ENCODE assay signal across 30 cellular contexts in the genomic region with DNA sequence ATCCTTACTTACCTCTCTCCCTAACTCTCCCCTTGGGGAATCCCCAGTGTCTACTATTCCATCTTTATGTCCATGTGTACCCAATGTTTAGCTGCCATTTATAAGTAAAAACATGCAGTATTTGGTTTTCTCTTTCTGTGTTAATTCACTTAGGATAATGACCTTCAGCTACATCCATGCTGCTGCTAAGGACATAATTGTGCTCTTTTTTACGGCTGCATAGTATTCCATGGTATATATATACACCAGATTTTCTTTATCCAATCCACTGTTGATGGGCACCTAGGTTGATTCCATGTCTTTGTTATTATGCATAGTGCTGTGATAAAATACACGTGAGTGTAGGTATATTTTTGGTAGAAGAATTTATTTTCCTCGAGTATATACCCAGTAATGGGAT. TPM values are rescaled to one million over a fixed set of nuclear protein-coding genes. Genes with fewer than 3 reads are reported as not detected.
DNase-seq lines count a peak whose midpoint lies in the region; ATAC-seq, FAIRE-seq and TF ChIP-seq lines count a peak whose summit lies in the region.
"Had no signal": no experiment of that assay in that cellular context is flagged by ENCODE, and none has a peak within 500 bp of the region (broad histone marks: within the 10 kb centered on the region; RNA-seq: fewer than 3 reads in every experiment).

No MANE protein-coding gene starts in this region.

- no TSS peak for BruUV-seq in K562 (replicated peaks; lab: Mats Ljungman, UMichigan)

- H3K36me3 ChIP-seq in HEK293 (ENCODE audit: control insufficient read depth in 2 of 2, insufficient read depth in 1 of 2, low read length in 2 of 2) (peaks cover 0 to 5% of the 10 kb centered on the region in 2 experiments; a peak in 1 of 3 replicates), K562 (ENCODE audit: control insufficient read depth, insufficient read depth, low read length) (peaks cover 10% of the 10 kb centered on the region; the same call in 1 of the 3 replicates)
- H3K36me3 ChIP-seq: BE2C had no signal

- TF ChIP-seq POLR2A in K562 (conservative IDR thresholded peaks at IDR 0.05), result no peak

- no peaks in the 10 kb centered on the region for H3K27me3 ChIP-seq in K562 (ENCODE audit: control insufficient read depth in 2 of 2, insufficient read depth in 2 of 2, low read length in 2 of 2)
- H3K27me3 ChIP-seq: BE2C; BLaER1; BLaER1 treated with 17β-estradiol and CSF1 and Interleukin-3, amounts not matched to agents 10 nM and 100 nM had no signal

- H3K4me2 ChIP-seq in K562 (ENCODE audit: insufficient read depth, low read length), result no peak overlapping the region
- H3K4me2 ChIP-seq: A549; BLaER1; BLaER1 treated with 17β-estradiol and CSF1 and Interleukin-3, amounts not matched to agents 10 nM and 100 nM had no signal

- H3K27ac ChIP-seq in HEK293 (ENCODE audit: extremely low read depth, low read depth, low read length), result no peak overlapping the region
- H3K27ac ChIP-seq in K562 (ENCODE audit: extremely low read depth, low read depth, low read length), result no peak overlapping the region
- H3K27ac ChIP-seq: 22Rv1; A549; BLaER1; BLaER1 treated with 17β-estradiol and CSF1 and Interleukin-3, amounts not matched to agents 10 nM and 100 nM; C4-2B had no signal

- DNase-seq in K562 (ENCODE audit: extremely low read depth in 1 of 4, low spot score in 3 of 4) (no peak), SKM-1 treated with dmso at 0.1 percent for 144 hours (lab: John Stamatoyannopoulos, UW; ENCODE audit: unreplicated experiment) (no peak), EL (no peak)
- DNase-seq: 8988T; ACHN; AML-193; BE2C; C1 segment of cervical spinal cord; Caco-2; Calu3; CD4-positive, alpha-beta memory T cell; CD4-positive, alpha-beta T cell; CD4-positive, CD25-positive, alpha-beta regulatory T cell; CD8-positive, alpha-beta memory T cell; CD8-positive, alpha-beta T cell; COR-L47; DMS 273 treated with DMSO at 0.1 percent for 48 hours; DMS153; DMS53; DMS79; DMS79 treated with DMSO at 0.1 percent for 48 hours; DND-41 had no signal

- H3K4me1 ChIP-seq in HEK293 (ENCODE audit: control insufficient read depth, insufficient read depth, low read length) (no peaks in the 10 kb centered on the region), K562 (replicated peaks in 1 of 2; ENCODE audit: control insufficient read depth in 2 of 2, insufficient read depth in 2 of 2, low read length in 2 of 2) (peaks cover 0 to 5% of the 10 kb centered on the region in 2 experiments; a peak in 3 of 5 replicates)
- H3K4me1 ChIP-seq: A549, BE2C, Caco-2 had no signal

- WGBS in K562 (ENCODE audit: insufficient coverage, low coverage, missing lambda C conversion rate), result 73% methylated on average over 3 of the region's 3 CpGs

- H3K9me3 ChIP-seq in HEK293 (ENCODE audit: control insufficient read depth, insufficient read depth, low read depth, low read length) (no peaks in the 10 kb centered on the region), K562 (replicated peaks; ENCODE audit: control insufficient read depth, insufficient read depth, low read depth, low read length) (no peaks in the 10 kb centered on the region)
- H3K9me3 ChIP-seq: A549, BE2C, Caco-2 had no signal

- H3K9me1 ChIP-seq in K562 (ENCODE audit: control insufficient read depth, insufficient read depth, low read length), result no peaks in the 10 kb centered on the region

- in situ Hi-C loops in K562 (cut with MboI), result no loop called here

- CTCF ChIA-PET in HEK293 (lab: Yijun Ruan, JAX) (interaction anchor here (0.6 kb wide), 1 partner anchor 17 kb away, joined by 3 read pairs; no protein-coding TSS in a partner anchor), K562 (lab: Yijun Ruan, JAX; ENCODE audit: low intra/inter-chr PET ratio) (no interaction called here)

- H2AFZ ChIP-seq in K562 (ENCODE audit: low read depth, low read length), result no peak overlapping the region

- TF ChIP-seq EP300 in K562 (IDR thresholded peaks at IDR 0.05; ENCODE audit: low read length), result no peak

- TF ChIP-seq CTCF in HEK293 (tag by site-specific recombination; IDR thresholded peaks at IDR 0.05), result no peak
- no peak for TF ChIP-seq CTCF in K562 (IDR thresholded peaks at IDR 0.05 in 2 of 3, conservative IDR thresholded peaks at IDR 0.05 in 1 of 3; ENCODE audit: insufficient read depth in 2 of 3, low read depth in 1 of 3, low read length in 3 of 3)

- FAIRE-seq in K562 (lab: Jason Lieb, UNC), result no peak
- FAIRE-seq: A204.1, A549, D721Med had no signal

- no peaks in the 10 kb centered on the region for H4K20me1 ChIP-seq in K562 (replicated peaks; ENCODE audit: control insufficient read depth, insufficient read depth, low read length)
- H4K20me1 ChIP-seq: BLaER1; BLaER1 treated with 17β-estradiol and CSF1 and Interleukin-3, amounts not matched to agents 10 nM and 100 nM had no signal

- ATAC-seq in K562, result no peak
- ATAC-seq: A549; CD8-positive, alpha-beta T cell had no signal

- H3K9ac ChIP-seq in K562 (ENCODE audit: insufficient read depth in 1 of 2, low read depth in 2 of 2, low read length in 2 of 2), result no peak overlapping the region
- H3K9ac ChIP-seq: BLaER1; BLaER1 treated with 17β-estradiol and CSF1 and Interleukin-3, amounts not matched to agents 10 nM and 100 nM had no signal

- H3K79me2 ChIP-seq in K562 (ENCODE audit: control insufficient read depth, insufficient read depth, low read length), result no peaks in the 10 kb centered on the region

- POLR2A ChIA-PET in HEK293 (lab: Yijun Ruan, JAX), result no interaction called here
- POLR2A ChIA-PET in K562 (lab: Yijun Ruan, JAX), result interaction anchor here (0.9 kb wide), 1 partner anchor 14 kb away, joined by 3 read pairs; no protein-coding TSS in a partner anchor

- intact Hi-C loops in K562 (cut with micrococcal nuclease), result no loop called here

- TF ChIP-seq RAD21 in K562 (CRISPR knock-in tag; conservative IDR thresholded peaks at IDR 0.05 in 1 of 2, IDR thresholded peaks at IDR 0.05 in 1 of 2), result no peak

- H3K4me3 ChIP-seq in HEK293 (ENCODE audit: low read depth, low read length) (no peak overlapping the region), K562 (no peak overlapping the region)
- H3K4me3 ChIP-seq: A549; BLaER1; BLaER1 treated with 17β-estradiol and CSF1 and Interleukin-3, amounts not matched to agents 10 nM and 100 nM had no signal

TF ChIP-seq in HEK293, 187 proteins besides CTCF, POLR2A, EP300 and RAD21 (continues in another document):
- TF ChIP-seq ZNF146 (tag by site-specific recombination; IDR thresholded peaks at IDR 0.05) (peak; percentile 69), ZNF24 (tag by site-specific recombination; IDR thresholded peaks at IDR 0.05) (no peak), ZNF521 (tag by site-specific recombination; IDR thresholded peaks at IDR 0.05) (no peak)

TF ChIP-seq in K562, 482 proteins besides CTCF, POLR2A, EP300 and RAD21:
- TF ChIP-seq KHSRP (IDR thresholded peaks at IDR 0.05), result no peak
- peak; percentile 86 for TF ChIP-seq ZNF146 (CRISPR knock-in tag; IDR thresholded peaks at IDR 0.05; ENCODE audit: unreplicated experiment)

RNA-seq across cellular contexts. Expression of a gene that starts 24.3 kb away (rescaled TPM):
- 90.6 and 225 TPM in 2 replicates for total RNA-seq in K562 (2011; cell fraction: chromatin; rRNA removed; ENCODE audit: low replicate concordance)
- total RNA-seq in K562 (2011; cell fraction: nucleolus; rRNA removed), result 55.7 and 61.2 TPM in 2 replicates
- 83.1 and 87.0 TPM in 2 replicates for total RNA-seq in K562 (2011; cell fraction: nucleoplasm; rRNA removed)
- total RNA-seq in K562 (2014; rRNA removed) (52.1 and 63.1 TPM in 2 replicates), K562 (2014; rRNA removed; fragmentation: Illumina TruSeq; extraction: Trizol) (85.2 and 99.9 TPM in 2 replicates), K562 (2015; rRNA removed; fragmentation: Illumina TruSeq; extraction: Trizol) (72.2 and 73.3 TPM in 2 replicates), K562 (2021) (61.2 and 62.9 TPM in 2 replicates)
- polyA plus RNA-seq in K562 (2011; rRNA removed) (85.1 and 89.5 TPM in 2 replicates), K562 (2014; fragmentation: Illumina TruSeq; extraction: Trizol) (71.4 and 80.5 TPM in 2 replicates), K562 (2014; fragmentation: Nextera tagmentation; extraction: Ambion mirVana) (10 to 100 TPM; 21.4 to 39.4 TPM), K562 (2014; rRNA removed) (53.9 and 57.4 TPM in 2 replicates)
- 26.9 and 30.9 TPM in 2 replicates for polyA plus RNA-seq in K562 (2011; cell fraction: cytosol; rRNA removed)
- polyA plus RNA-seq in K562 (2011; cell fraction: nucleus; rRNA removed), result 50.2 and 79.8 TPM in 2 replicates
- 67.3 and 78.4 TPM in 2 replicates for polyA plus RNA-seq in K562 (2012)
- 109 and 130 TPM in 2 replicates for polyA minus RNA-seq in K562 (2011; rRNA and poly(A)+ RNA removed)
- 68.5 and 72.1 TPM in 2 replicates for polyA minus RNA-seq in K562 (2011; cell fraction: cytosol; rRNA and poly(A)+ RNA removed)
- polyA minus RNA-seq in K562 (2011; cell fraction: nucleus; rRNA and poly(A)+ RNA removed), result 33.3 and 66.6 TPM in 2 replicates
